In genomic region chr6:43886717-43887339, GRCh38 we compare ENCODE assay signal across 1 cellular context.
TF ChIP-seq lines count a peak whose summit lies in the region.

No MANE protein-coding gene starts in this region.

TF ChIP-seq in HepG2, 621 proteins besides CTCF, POLR2A, EP300 and RAD21 (continued from another document):
- peak; percentile 36; the same call in 1 of the 2 replicates for TF ChIP-seq PHF20 (CRISPR knock-in tag; IDR thresholded peaks at IDR 0.05)
- peak; percentile 64; the same call in 1 of the 2 replicates for TF ChIP-seq KDM1A (CRISPR knock-in tag; IDR thresholded peaks at IDR 0.05)
- peak; percentile 32; the same call in 1 of the 2 replicates for TF ChIP-seq ZMYM3 (CRISPR knock-in tag; IDR thresholded peaks at IDR 0.05)
